In genomic region chr4:105623099-105623498, GRCh38 we compare ENCODE assay signal across 26 cellular contexts.
"Had no signal": no experiment of that assay in that cellular context is flagged by ENCODE, and none has a peak within 500 bp of the region (broad histone marks: within the 10 kb centered on the region; RNA-seq: fewer than 3 reads in every experiment).

No MANE protein-coding gene starts in this region.

- DNase-seq: activated CD4-positive, alpha-beta memory T cell treated with anti-CD3 and anti-CD28 coated beads for 36 hours; activated CD4-positive, alpha-beta T cell treated with anti-CD3 and anti-CD28 coated beads for 36 hours; activated CD4-positive, alpha-beta T cell treated with anti-CD3 and anti-CD28 coated beads, Interleukin-2, amount 10 ng/mL, durations not matched to agents 24 days and 14 days; activated CD4-positive, CD25-positive, alpha-beta regulatory T cell; activated CD4-positive, CD25-positive, alpha-beta regulatory T cell treated with anti-CD3 and anti-CD28 coated beads, Interleukin-2, amount 50 U/mL, for 72 hours; activated CD8-positive, alpha-beta memory T cell treated with anti-CD3 and anti-CD28 coated beads, Interleukin-2, amount 10 ng/mL, durations not matched to agents 7 days and 5 days; activated CD8-positive, alpha-beta memory T cell treated with anti-CD3 and anti-CD28 coated beads, Interleukin-2, amount 50 U/mL, for 4 hours; activated CD8-positive, alpha-beta T cell treated with anti-CD3 and anti-CD28 coated beads, Interleukin-2, amount 10 ng/mL, durations not matched to agents 7 days and 5 days; activated effector memory CD4-positive, alpha-beta T cell treated with anti-CD3 and anti-CD28 coated beads, Interleukin-2, amount 50 U/mL, for 16 hours; activated naive CD4-positive, alpha-beta T cell treated with anti-CD3 and anti-CD28 coated beads for 36 hours; activated naive CD8-positive, alpha-beta T cell treated with anti-CD3 and anti-CD28 coated beads for 36 hours; activated naive CD8-positive, alpha-beta T cell treated with anti-CD3 and anti-CD28 coated beads, Interleukin-2, amount 50 U/mL, for 24 hours; activated T-cell treated with anti-CD3 and anti-CD28 coated beads, Interleukin-2, amount 50 U/mL, for 1 hour; activated T-cell treated with anti-CD3 and anti-CD28 coated beads, Interleukin-2, amount 50 U/mL, for 48 hours; adrenal gland; amygdala; aorta; central memory CD4-positive, alpha-beta T cell; cerebellar nuclear complex; colonic mucosa; effector CD8-positive, alpha-beta T cell; esophagus squamous epithelium; foreskin melanocyte; T-helper 2 cell had no signal

- H3K36me3 ChIP-seq: adrenal gland, colonic mucosa, esophagus squamous epithelium, gastroesophageal sphincter had no signal

- H3K4me3 ChIP-seq: adrenal gland, colonic mucosa, esophagus squamous epithelium, gastroesophageal sphincter had no signal

- ATAC-seq: activated CD4-positive, alpha-beta T cell treated with anti-CD3 and anti-CD28 coated beads for 36 hours; activated CD8-positive, alpha-beta memory T cell treated with anti-CD3 and anti-CD28 coated beads, Interleukin-2, amount 10 ng/mL, durations not matched to agents 7 days and 5 days; activated CD8-positive, alpha-beta T cell treated with anti-CD3 and anti-CD28 coated beads, Interleukin-2, amount 10 ng/mL, durations not matched to agents 7 days and 5 days; activated naive CD8-positive, alpha-beta T cell treated with anti-CD3 and anti-CD28 coated beads, Interleukin-2, amount 50 U/mL, for 24 hours; gastroesophageal sphincter had no signal

- H3K27me3 ChIP-seq: adrenal gland, colonic mucosa, esophagus squamous epithelium, gastroesophageal sphincter had no signal

- H3K9me3 ChIP-seq: adrenal gland, colonic mucosa, esophagus squamous epithelium, gastroesophageal sphincter had no signal

- H3K27ac ChIP-seq: adrenal gland, colonic mucosa, epithelial cell of prostate, esophagus squamous epithelium, gastroesophageal sphincter had no signal

- H3K4me1 ChIP-seq: adrenal gland, colonic mucosa, gastroesophageal sphincter had no signal
